In the genomic region with DNA sequence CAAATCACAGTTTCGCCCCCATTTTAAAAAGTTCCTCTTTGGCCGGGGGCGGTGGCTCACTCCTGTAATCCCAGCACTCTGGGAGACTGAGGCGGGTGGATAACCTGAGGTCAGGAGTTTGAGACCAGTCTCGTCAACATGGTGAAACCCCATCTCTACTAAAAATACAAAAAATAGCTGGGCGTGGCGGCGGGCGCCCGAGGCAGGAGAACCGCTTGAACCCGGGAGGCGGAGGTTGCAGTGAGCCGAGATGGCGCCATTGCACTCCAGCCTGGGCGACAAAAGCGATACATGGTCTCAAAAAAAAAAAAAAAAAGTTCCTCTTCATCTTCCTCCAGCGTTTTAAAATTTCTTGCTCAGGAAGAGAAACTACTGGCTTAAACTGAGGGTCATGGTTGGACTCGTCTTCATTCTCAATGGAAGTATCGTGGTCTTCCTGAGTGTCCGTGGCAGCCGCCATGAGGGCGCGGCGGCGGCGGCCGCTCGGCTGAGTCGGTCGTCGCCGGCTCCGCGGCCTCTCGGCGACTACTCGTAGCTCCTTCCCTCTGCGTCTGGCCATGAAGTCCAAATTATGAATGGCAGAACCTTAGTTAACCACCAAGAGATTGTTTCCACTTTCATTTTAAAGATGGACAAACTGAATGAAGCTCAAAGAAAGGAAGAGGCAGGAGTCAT, we compare ENCODE assay signal across 24 cellular contexts.
DNase-seq lines count a peak whose midpoint lies in the region; ATAC-seq, FAIRE-seq and TF ChIP-seq lines count a peak whose summit lies in the region.
"Had no signal": no experiment of that assay in that cellular context is flagged by ENCODE, and none has a peak within 500 bp of the region (broad histone marks: within the 10 kb centered on the region; RNA-seq: fewer than 3 reads in every experiment).

No MANE protein-coding gene starts in this region.

- no peak overlapping the region for H3K56ac ChIP-seq in H9 (ENCODE audit: insufficient read length, low read depth, low read length)

- no peak overlapping the region for H2BK15ac ChIP-seq in H9 (ENCODE audit: low read depth, low read length)

- WGBS in H9 (ENCODE audit: extremely low coverage, insufficient read length, low lambda C conversion rate), result no CpG with 5 or more reads among the region's 39 CpGs
- no CpG with 5 or more reads among the region's 39 CpGs for WGBS in trophoblast cell (ENCODE audit: extremely low coverage, insufficient coverage, insufficient read length)

- DNase-seq in H9 (no peak), astrocyte (ENCODE audit: low read depth) (no peak), fibroblast of villous mesenchyme (ENCODE audit: low read depth) (no peak), trophoblast cell (peak in 1 of 2 donors; percentile 15), WTC11 (ENCODE audit: low spot score) (no peak), NCI-H1930 (lab: John Stamatoyannopoulos, UW) (no peak), T-helper 2 cell (no peak)
- DNase-seq: AML-193; Caco-2; Calu3; CD4-positive, alpha-beta T cell; CD8-positive, alpha-beta T cell; DMS79 treated with DMSO at 0.1 percent for 48 hours; GF-D8 had no signal

- H3K27me3 Mint-ChIP-seq in H9 (ENCODE audit: low read depth) (no peaks in the 10 kb centered on the region), astrocyte (ENCODE audit: low read depth, unreplicated experiment) (no peaks in the 10 kb centered on the region), WTC11 (ENCODE audit: low read depth) (no peaks in the 10 kb centered on the region)

- no peak overlapping the region for H3K9ac ChIP-seq in H9 (ENCODE audit: extremely low read depth, insufficient read length, low read length)
- H3K9ac ChIP-seq in astrocyte (ENCODE audit: low read length), result no peak overlapping the region
- no peak overlapping the region for H3K9ac ChIP-seq in trophoblast cell (ENCODE audit: low read length)
- H3K9ac ChIP-seq: BLaER1 treated with 17β-estradiol and CSF1 and Interleukin-3, amounts not matched to agents 10 nM and 100 nM had no signal

- no peak overlapping the region for H2BK20ac ChIP-seq in H9 (ENCODE audit: low read depth, low read length, poor library complexity, severe bottlenecking)

- H2BK12ac ChIP-seq in H9 (ENCODE audit: insufficient read length, low read depth, low read length), result no peak overlapping the region
- H2BK12ac ChIP-seq in trophoblast cell (ENCODE audit: low read length), result peak overlapping the region; percentile 50

- no peak overlapping the region; the same call in 1 of the 2 replicates for H3K14ac ChIP-seq in H9 (ENCODE audit: insufficient read depth, low read length)
- peak overlapping the region; percentile 24 for H3K14ac ChIP-seq in trophoblast cell (ENCODE audit: low read length)

- no peak overlapping the region for H3T11ph ChIP-seq in H9 (ENCODE audit: low read length)

- H4K20me1 ChIP-seq in H9 (ENCODE audit: control insufficient read depth, insufficient read depth, insufficient read length), result no peaks in the 10 kb centered on the region
- no peaks in the 10 kb centered on the region for H4K20me1 ChIP-seq in astrocyte (ENCODE audit: insufficient read depth, low read length)
- H4K20me1 ChIP-seq: BLaER1 treated with 17β-estradiol and CSF1 and Interleukin-3, amounts not matched to agents 10 nM and 100 nM had no signal

- ATAC-seq in WTC11 (no peak), GM18502 (IDR thresholded peaks at IDR 0.05; ENCODE audit: poor library complexity, unreplicated experiment) (no peak)
- ATAC-seq: A549; CD8-positive, alpha-beta T cell had no signal

- no peak overlapping the region for H3K4ac ChIP-seq in H9 (ENCODE audit: low read depth, low read length)
- H3K4ac ChIP-seq in trophoblast cell (ENCODE audit: low read depth, low read length), result no peak overlapping the region

- H2BK120ac ChIP-seq in H9 (ENCODE audit: low read depth, low read length, poor library complexity, severe bottlenecking) (no peak overlapping the region), trophoblast cell (ENCODE audit: insufficient read depth, low read length, poor library complexity) (no peak overlapping the region)

- H3K9me3 Mint-ChIP-seq in H9 (peaks cover 0 to 3% of the 10 kb centered on the region in 2 experiments; a peak in 1 of 5 replicates), astrocyte (ENCODE audit: unreplicated experiment) (peaks cover 2% of the 10 kb centered on the region), WTC11 (peaks cover 4% of the 10 kb centered on the region)
- H3K9me3 Mint-ChIP-seq: CD4-positive, alpha-beta T cell; CD8-positive, alpha-beta T cell had no signal

- H3K9me3 ChIP-seq in H9 (ENCODE audit: control insufficient read depth, low read depth, low read length) (no peaks in the 10 kb centered on the region), astrocyte (ENCODE audit: insufficient read depth, low read depth, low read length) (no peaks in the 10 kb centered on the region), trophoblast cell (ENCODE audit: insufficient read depth, low read depth, low read length) (peaks cover 1% of the 10 kb centered on the region)
- H3K9me3 ChIP-seq: A549; BLaER1 treated with 17β-estradiol and CSF1 and Interleukin-3, amounts not matched to agents 10 nM and 100 nM; Caco-2 had no signal

- no peaks in the 10 kb centered on the region for H3K36me3 ChIP-seq in astrocyte (ENCODE audit: insufficient read depth, low read length)
- no peaks in the 10 kb centered on the region for H3K36me3 ChIP-seq in trophoblast cell (ENCODE audit: control insufficient read depth in 1 of 2, insufficient read depth in 2 of 2, low read length in 2 of 2)
- H3K36me3 ChIP-seq: BLaER1 treated with 17β-estradiol and CSF1 and Interleukin-3, amounts not matched to agents 10 nM and 100 nM had no signal

- H3K18ac ChIP-seq in H9 (ENCODE audit: insufficient read length, low read depth, low read length) (no peak overlapping the region), trophoblast cell (ENCODE audit: low read length) (no peak overlapping the region)

- H3K27me3 ChIP-seq in H9 (ENCODE audit: insufficient read depth, low read length), result no peaks in the 10 kb centered on the region
- no peaks in the 10 kb centered on the region for H3K27me3 ChIP-seq in astrocyte (ENCODE audit: insufficient read depth, low read length)
- H3K27me3 ChIP-seq in trophoblast cell (ENCODE audit: insufficient read depth, low read length), result no peaks in the 10 kb centered on the region
- H3K27me3 ChIP-seq: BLaER1 treated with 17β-estradiol and CSF1 and Interleukin-3, amounts not matched to agents 10 nM and 100 nM had no signal

- CTCF ChIA-PET in WTC11 (lab: Charles Lee), result interaction anchor here (0.7 to 8.4 kb wide), 5 partner anchors 18 to 171 kb away, joined by 3 to 85 read pairs (median 3); partner anchors contain the start of gene NR6A1

- H3K79me1 ChIP-seq in H9 (ENCODE audit: insufficient read depth, low read depth, low read length, poor library complexity, severe bottlenecking) (peaks cover 1% of the 10 kb centered on the region), trophoblast cell (ENCODE audit: low read length) (peaks cover 8% of the 10 kb centered on the region)

- no peaks in the 10 kb centered on the region for H3K79me2 ChIP-seq in H9 (ENCODE audit: insufficient read depth, low read length)
- no peaks in the 10 kb centered on the region for H3K79me2 ChIP-seq in astrocyte (ENCODE audit: insufficient read depth, low read length)
- H3K79me2 ChIP-seq in trophoblast cell (ENCODE audit: control insufficient read depth, insufficient read depth, low read length, poor library complexity), result no peaks in the 10 kb centered on the region

- H4K91ac ChIP-seq in H9 (ENCODE audit: insufficient read length, low read depth, low read length) (no peak overlapping the region), trophoblast cell (ENCODE audit: low read depth, low read length) (peak overlapping the region; percentile 55)

- FAIRE-seq in astrocyte (lab: Jason Lieb, UNC), result no peak
- FAIRE-seq: A549, D721Med, G401.6, GM12891, GM18507 had no signal

- no peaks in the 10 kb centered on the region for H3K23me2 ChIP-seq in H9 (ENCODE audit: insufficient read length, low read depth, low read length, poor library complexity, severe bottlenecking)

- H4K12ac ChIP-seq in trophoblast cell (ENCODE audit: low read depth, low read length), result no peak overlapping the region

- peak overlapping the region; percentile 68 for H4K5ac ChIP-seq in H9 (ENCODE audit: insufficient read length, low read depth, low read length)

- TF ChIP-seq CTCF in H9 (conservative IDR thresholded peaks at IDR 0.05) (no peak), astrocyte (IDR thresholded peaks at IDR 0.05; ENCODE audit: insufficient read depth, low read depth, low read length) (no peak), fibroblast of villous mesenchyme (IDR thresholded peaks at IDR 0.05; ENCODE audit: insufficient read depth, low read depth, low read length) (no peak), WTC11 (IDR thresholded peaks at IDR 0.05) (no peak)

- H3K4me3 ChIP-seq in astrocyte (ENCODE audit: insufficient read depth, low read depth, low read length) (no peak overlapping the region), fibroblast of villous mesenchyme (ENCODE audit: low read depth, low read length) (peak overlapping the region; percentile 46), trophoblast cell (ENCODE audit: low read depth, low read length) (no peak overlapping the region)
- H3K4me3 ChIP-seq: A549; BLaER1 treated with 17β-estradiol and CSF1 and Interleukin-3, amounts not matched to agents 10 nM and 100 nM had no signal

- H2AK5ac ChIP-seq in H9 (ENCODE audit: insufficient read length, low read length), result no peak overlapping the region
- no peak overlapping the region for H2AK5ac ChIP-seq in trophoblast cell (ENCODE audit: low read length)

- H3K27ac Mint-ChIP-seq in H9 (peak overlapping the region in 1 of 3 experiments; percentile 20; a peak in 2 of 7 replicates), astrocyte (ENCODE audit: unreplicated experiment) (peak overlapping the region; percentile 42), WTC11 (no peak overlapping the region; the same call in 1 of the 2 replicates)
- H3K27ac Mint-ChIP-seq: B cell; CD4-positive, alpha-beta T cell; CD8-positive, alpha-beta T cell had no signal

- no peak overlapping the region for H2BK5ac ChIP-seq in H9 (ENCODE audit: insufficient read length, low read length)
- no peak overlapping the region for H2BK5ac ChIP-seq in trophoblast cell (ENCODE audit: low read depth, low read length, poor library complexity)

- H3K23ac ChIP-seq in H9 (ENCODE audit: insufficient read length, low read depth, low read length) (no peak overlapping the region), trophoblast cell (ENCODE audit: low read length) (no peak overlapping the region)

- POLR2A ChIA-PET in WTC11 (lab: Charles Lee), result no interaction called here

- H3K4me1 ChIP-seq in H9 (ENCODE audit: insufficient read depth, low read length), result peaks cover 14% of the 10 kb centered on the region
- no peaks in the 10 kb centered on the region for H3K4me1 ChIP-seq in astrocyte (ENCODE audit: insufficient read depth, low read length)
- peaks cover 5 to 9% of the 10 kb centered on the region in 2 experiments for H3K4me1 ChIP-seq in trophoblast cell (ENCODE audit: control insufficient read depth in 1 of 2, insufficient read depth in 2 of 2, low read length in 2 of 2)

- no peak overlapping the region for H2AFZ ChIP-seq in H9 (ENCODE audit: low read length)
- H2AFZ ChIP-seq in astrocyte (ENCODE audit: low read depth, low read length), result no peak overlapping the region
- H2AFZ ChIP-seq in trophoblast cell (ENCODE audit: insufficient read depth, low read length, poor library complexity), result no peak overlapping the region

- H3K4me1 Mint-ChIP-seq in H9, result peaks cover 50 to 56% of the 10 kb centered on the region in 2 experiments
- peaks cover 34% of the 10 kb centered on the region for H3K4me1 Mint-ChIP-seq in astrocyte (ENCODE audit: low read depth, unreplicated experiment)
- peaks cover 66% of the 10 kb centered on the region for H3K4me1 Mint-ChIP-seq in WTC11
- H3K4me1 Mint-ChIP-seq: B cell had no signal

- H3K4me2 ChIP-seq in H9 (ENCODE audit: insufficient read depth, insufficient read length, low read length) (no peak overlapping the region), astrocyte (ENCODE audit: low read length) (no peak overlapping the region), trophoblast cell (ENCODE audit: low read length) (no peak overlapping the region)
- H3K4me2 ChIP-seq: A549; BLaER1 treated with 17β-estradiol and CSF1 and Interleukin-3, amounts not matched to agents 10 nM and 100 nM had no signal

- no peak overlapping the region for H3K27ac ChIP-seq in H9 (ENCODE audit: insufficient read length, low read depth, low read length)
- no peak overlapping the region for H3K27ac ChIP-seq in astrocyte (ENCODE audit: low read depth, low read length)
- H3K27ac ChIP-seq in trophoblast cell (ENCODE audit: low read depth, low read length), result no peak overlapping the region
- H3K27ac ChIP-seq: 22Rv1; A549; BLaER1 treated with 17β-estradiol and CSF1 and Interleukin-3, amounts not matched to agents 10 nM and 100 nM; C4-2B had no signal

- H4K8ac ChIP-seq in H9 (replicated peaks; ENCODE audit: insufficient read length, low read depth, low read length) (no peak overlapping the region), trophoblast cell (ENCODE audit: low read depth, low read length) (no peak overlapping the region)

- H3K4me3 Mint-ChIP-seq in H9 (no peak overlapping the region), astrocyte (ENCODE audit: unreplicated experiment) (no peak overlapping the region), WTC11 (no peak overlapping the region)
- H3K4me3 Mint-ChIP-seq: B cell; CD4-positive, alpha-beta T cell; CD8-positive, alpha-beta T cell had no signal

- H3K36me3 Mint-ChIP-seq in H9 (ENCODE audit: insufficient read depth in 1 of 3, low read depth in 3 of 3) (peaks cover 7 to 10% (median 7%) of the 10 kb centered on the region in 3 experiments; a peak in 6 of 7 replicates), astrocyte (ENCODE audit: low read depth, unreplicated experiment) (peaks cover 1% of the 10 kb centered on the region), WTC11 (peaks cover 7% of the 10 kb centered on the region)
- H3K36me3 Mint-ChIP-seq: CD8-positive, alpha-beta T cell had no signal
